Comparison of ENCODE assay signal across 8 cellular contexts in the genomic region with DNA sequence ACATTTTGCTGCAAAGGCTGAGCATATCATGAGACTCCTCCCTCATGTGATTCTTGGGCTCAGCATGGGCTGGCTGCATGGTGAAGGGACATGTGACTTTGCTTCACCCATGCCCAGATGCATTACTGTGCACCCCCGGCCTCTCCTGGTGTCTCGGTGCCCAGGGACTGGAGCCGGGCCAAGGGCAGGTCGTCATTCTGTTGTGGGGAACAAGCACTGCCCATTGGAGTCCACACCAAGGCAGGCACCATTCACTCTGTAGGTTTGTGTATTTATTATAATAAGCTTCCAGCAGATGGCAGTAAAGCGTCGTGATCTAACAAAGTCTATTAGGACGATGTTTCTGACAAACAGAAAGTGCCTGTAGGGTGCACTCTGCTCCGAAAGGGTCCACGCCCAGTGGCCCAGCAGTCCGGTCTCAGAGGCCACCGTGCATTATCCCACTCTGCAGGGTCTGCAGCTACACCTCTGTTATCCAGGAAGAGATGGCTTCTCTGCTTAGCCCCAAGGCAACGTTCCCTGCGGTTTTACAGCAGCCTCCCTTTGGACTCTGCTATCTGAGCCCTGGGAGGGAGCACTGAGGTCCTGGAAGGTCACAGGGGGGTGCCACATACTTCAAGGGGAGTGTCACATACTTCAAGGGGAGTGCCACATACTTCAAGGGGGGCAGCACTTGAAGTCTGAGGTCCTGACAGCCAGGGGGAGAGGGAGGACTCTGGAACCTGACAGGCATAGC.
A peak's percentile ranks its signal among the peaks of the same experiment; 100 is the strongest.
DNase-seq lines count a peak whose midpoint lies in the region; ATAC-seq and TF ChIP-seq lines count a peak whose summit lies in the region.

No MANE protein-coding gene starts in this region.

- H3K4me3 ChIP-seq in endodermal cell (ENCODE audit: low read length): no peak overlapping the region

- H3K27me3 ChIP-seq in endodermal cell (ENCODE audit: control insufficient read depth, insufficient read depth, low read length, poor library complexity, severe bottlenecking): no peaks in the 10 kb centered on the region

- in situ Hi-C loops in Caki2 (cut with HindIII; ENCODE audit: low pct_unique_long_range_greater_than_20kb, low sequenced_read_pairs): no loop called here

- DNase-seq in Caki2 (ENCODE audit: low read depth) (peak; percentile 72), NCI-H526 treated with DMSO at 0.1 percent for 48 hours (lab: John Stamatoyannopoulos, UW) (peak; percentile 64), endodermal cell (peak; percentile 88), middle frontal gyrus (ENCODE audit: extremely low spot score, low spot score) (peak; percentile 82)
- peak; percentile 11 to 29 for DNase-seq in activated CD4-positive, alpha-beta T cell treated with anti-CD3 and anti-CD28 coated beads, Interleukin-2, amount 50 U/mL, for 48 hours
- peak; percentile 47 to 52 for DNase-seq in stimulated activated naive CD8-positive, alpha-beta T cell treated with anti-CD3 and anti-CD28 coated beads, Interleukin-15, amount 100 ng/mL, for 72 hours

- H3K4me1 Mint-ChIP-seq in endodermal cell: peaks cover 31% of the 10 kb centered on the region
- H3K4me1 Mint-ChIP-seq in stimulated activated naive CD8-positive, alpha-beta T cell treated with anti-CD3 and anti-CD28 coated beads, Interleukin-15, amount 100 ng/mL, for 72 hours: peaks cover 13% of the 10 kb centered on the region

- no peaks in the 10 kb centered on the region for H3K9me3 ChIP-seq in endodermal cell (ENCODE audit: control insufficient read depth, low read length)

- H3K27ac ChIP-seq in endodermal cell (ENCODE audit: low read depth, low read length): no peak overlapping the region

- H3K4me1 ChIP-seq in endodermal cell (ENCODE audit: control insufficient read depth, insufficient read depth, low read length): no peaks in the 10 kb centered on the region

- H3K4me3 Mint-ChIP-seq in endodermal cell: no peak overlapping the region
- peak overlapping the region; percentile 44 to 73 for H3K4me3 Mint-ChIP-seq in stimulated activated naive CD8-positive, alpha-beta T cell treated with anti-CD3 and anti-CD28 coated beads, Interleukin-15, amount 100 ng/mL, for 72 hours

- TF ChIP-seq CTCF in endodermal cell (conservative IDR thresholded peaks at IDR 0.05): peak; percentile 81

- H3K9ac ChIP-seq in endodermal cell (ENCODE audit: extremely low read depth, low read length, poor library complexity, severe bottlenecking): no peak overlapping the region

- no peaks in the 10 kb centered on the region for H3K36me3 Mint-ChIP-seq in endodermal cell (ENCODE audit: low read depth)

- peaks cover 2% of the 10 kb centered on the region for H3K9me3 Mint-ChIP-seq in endodermal cell
- no peaks in the 10 kb centered on the region for H3K9me3 Mint-ChIP-seq in stimulated activated naive CD8-positive, alpha-beta T cell treated with anti-CD3 and anti-CD28 coated beads, Interleukin-15, amount 100 ng/mL, for 72 hours

- H3K27me3 Mint-ChIP-seq in endodermal cell (ENCODE audit: insufficient read depth): no peaks in the 10 kb centered on the region
- H3K27me3 Mint-ChIP-seq in stimulated activated naive CD8-positive, alpha-beta T cell treated with anti-CD3 and anti-CD28 coated beads, Interleukin-15, amount 100 ng/mL, for 72 hours: peaks cover 14% of the 10 kb centered on the region

- ATAC-seq in GM19463 (IDR thresholded peaks at IDR 0.05; ENCODE audit: unreplicated experiment): peak; percentile 88
- peak; percentile 95 for ATAC-seq in HG03521 (IDR thresholded peaks at IDR 0.05; ENCODE audit: unreplicated experiment)
- ATAC-seq in stimulated activated naive CD8-positive, alpha-beta T cell treated with anti-CD3 and anti-CD28 coated beads, Interleukin-15, amount 100 ng/mL, for 72 hours: peak; percentile 91

- H3K27ac Mint-ChIP-seq in endodermal cell: no peak overlapping the region
- peak overlapping the region; percentile 50 to 91 for H3K27ac Mint-ChIP-seq in stimulated activated naive CD8-positive, alpha-beta T cell treated with anti-CD3 and anti-CD28 coated beads, Interleukin-15, amount 100 ng/mL, for 72 hours

- WGBS in endodermal cell (ENCODE audit: insufficient coverage in 1 of 2, insufficient read length in 1 of 2), 2 experiments: 11 to 19% methylated on average over 10 to 13 of the region's 13 CpGs

- no peaks in the 10 kb centered on the region for H3K36me3 ChIP-seq in endodermal cell (ENCODE audit: control insufficient read depth, insufficient read depth, low read length)

Comparison
In these comparisons a context has a peak if more than half of its experiments do, and no peak if none do; other contexts are left out.
1. DNase-seq: peak in every context shown above with its lines; median percentile 88 in endodermal cell; 82 in middle frontal gyrus; 72 in Caki2; 64 in NCI-H526 treated with DMSO at 0.1 percent for 48 hours; 50 in stimulated activated naive CD8-positive, alpha-beta T cell treated with anti-CD3 and anti-CD28 coated beads, Interleukin-15, amount 100 ng/mL, for 72 hours; 20 in activated CD4-positive, alpha-beta T cell treated with anti-CD3 and anti-CD28 coated beads, Interleukin-2, amount 50 U/mL, for 48 hours.